25 cellular contexts compared by ENCODE assay signal in the genomic region with DNA sequence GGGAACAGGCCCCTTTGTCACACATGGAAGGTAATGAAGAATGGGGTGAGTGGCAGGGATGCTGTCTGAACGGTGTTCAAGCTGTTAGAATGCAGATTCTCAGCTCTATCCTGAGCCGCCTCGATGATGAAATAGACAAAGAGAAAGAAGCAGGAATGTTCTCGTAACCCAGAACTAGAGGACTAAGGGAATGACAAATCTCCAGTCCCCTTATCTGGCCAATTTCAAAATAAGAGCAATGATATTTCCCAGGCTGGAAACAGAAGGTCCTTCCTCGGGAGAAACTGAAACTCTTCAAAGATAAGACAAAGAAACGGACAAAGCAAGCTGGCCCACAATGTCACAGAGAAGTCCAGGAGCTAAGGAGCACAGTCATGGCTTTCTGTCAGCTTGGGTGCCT. TPM values are rescaled to one million over a fixed set of nuclear protein-coding genes. Genes with fewer than 3 reads are reported as not detected.
DNase-seq lines count a peak whose midpoint lies in the region; ATAC-seq, FAIRE-seq and TF ChIP-seq lines count a peak whose summit lies in the region.
"Had no signal": no experiment of that assay in that cellular context is flagged by ENCODE, and none has a peak within 500 bp of the region (broad histone marks: within the 10 kb centered on the region; RNA-seq: fewer than 3 reads in every experiment).

No MANE protein-coding gene starts in this region.

- no peaks in the 10 kb centered on the region for H3K79me2 ChIP-seq in K562 (ENCODE audit: control insufficient read depth, insufficient read depth, low read length)

- FAIRE-seq in K562 (lab: Jason Lieb, UNC), result no peak
- FAIRE-seq: GM12891, H54 had no signal

- H3K36me3 ChIP-seq in K562 (ENCODE audit: control insufficient read depth, insufficient read depth, low read length), result peaks cover 9% of the 10 kb centered on the region; the same call in 1 of the 3 replicates

- intact Hi-C loops in left ventricle myocardium superior (cut with micrococcal nuclease), result loop anchor here (5.0 kb wide), 1 partner anchor 288 kb away; no protein-coding TSS in a partner anchor
- intact Hi-C loops in cardiac septum (cut with DNase I), result no loop called here
- intact Hi-C loops in K562 (cut with micrococcal nuclease), result no loop called here

- H3K9ac ChIP-seq in K562 (ENCODE audit: insufficient read depth in 1 of 2, low read depth in 2 of 2, low read length in 2 of 2), result no peak overlapping the region

- 23% methylated on average over 5 of the region's 6 CpGs for WGBS in K562 (ENCODE audit: insufficient coverage, low coverage, missing lambda C conversion rate)

- H3K4me1 ChIP-seq in K562 (replicated peaks in 1 of 2; ENCODE audit: control insufficient read depth in 2 of 2, insufficient read depth in 2 of 2, low read length in 2 of 2), result no peaks in the 10 kb centered on the region
- H3K4me1 ChIP-seq: SJCRH30 had no signal

- TF ChIP-seq EP300 in K562 (IDR thresholded peaks at IDR 0.05; ENCODE audit: low read length), result no peak

- DNase-seq in left ventricle myocardium superior (no peak), cardiac septum (ENCODE audit: low spot score) (no peak), K562 (ENCODE audit: extremely low read depth in 1 of 4, low spot score in 3 of 4) (no peak), medulla oblongata (ENCODE audit: extremely low spot score) (peak; percentile 15), retina (peak; percentile 33), RPMI8226 (no peak)
- DNase-seq: AML-193; C1 segment of cervical spinal cord; CD8-positive, alpha-beta T cell; DMS153; NCI-H1694 treated with DMSO at 0.1 percent for 48 hours; NCI-H2081 treated with DMSO at 0.1 percent for 48 hours; NCI-H446; NCI-H526; PC-9; SJCRH30 had no signal

- ATAC-seq in left ventricle myocardium superior (peak; percentile 38), K562 (no peak), HG03565 (IDR thresholded peaks at IDR 0.05; ENCODE audit: unreplicated experiment) (no peak), HG02798 (IDR thresholded peaks at IDR 0.05; ENCODE audit: poor library complexity, unreplicated experiment) (no peak)
- ATAC-seq: CD8-positive, alpha-beta T cell had no signal

- H3K27ac ChIP-seq in K562 (ENCODE audit: extremely low read depth, low read depth, low read length), result no peak overlapping the region
- H3K27ac ChIP-seq: PC-9, SJCRH30 had no signal

- H4K20me1 ChIP-seq in K562 (replicated peaks; ENCODE audit: control insufficient read depth, insufficient read depth, low read length), result no peaks in the 10 kb centered on the region

- H3K9me3 ChIP-seq in K562 (replicated peaks; ENCODE audit: control insufficient read depth, insufficient read depth, low read depth, low read length), result no peaks in the 10 kb centered on the region
- H3K9me3 ChIP-seq: SJCRH30 had no signal

- POLR2A ChIA-PET in K562 (lab: Yijun Ruan, JAX), result no interaction called here

- TF ChIP-seq CTCF in K562 (IDR thresholded peaks at IDR 0.05 in 2 of 3, conservative IDR thresholded peaks at IDR 0.05 in 1 of 3; ENCODE audit: insufficient read depth in 2 of 3, low read depth in 1 of 3, low read length in 3 of 3), result no peak

- H2AFZ ChIP-seq in K562 (ENCODE audit: low read depth, low read length), result no peak overlapping the region
- H2AFZ ChIP-seq: PC-9 had no signal

- TF ChIP-seq POLR2A in K562 (conservative IDR thresholded peaks at IDR 0.05), result no peak

- CTCF ChIA-PET in K562 (lab: Yijun Ruan, JAX; ENCODE audit: low intra/inter-chr PET ratio), result no interaction called here

- no peak overlapping the region for H3K4me2 ChIP-seq in K562 (ENCODE audit: insufficient read depth, low read length)
- H3K4me2 ChIP-seq: PC-9 had no signal

- no peak overlapping the region for H3K4me3 ChIP-seq in K562
- H3K4me3 ChIP-seq: PC-9, SJCRH30 had no signal

- no peak for TF ChIP-seq RAD21 in K562 (CRISPR knock-in tag; conservative IDR thresholded peaks at IDR 0.05 in 1 of 2, IDR thresholded peaks at IDR 0.05 in 1 of 2)

- BruUV-seq in K562 (replicated peaks; lab: Mats Ljungman, UMichigan), result no TSS peak

- no peaks in the 10 kb centered on the region for H3K27me3 ChIP-seq in K562 (ENCODE audit: control insufficient read depth in 2 of 2, insufficient read depth in 2 of 2, low read length in 2 of 2)
- H3K27me3 ChIP-seq: SJCRH30 had no signal

- in situ Hi-C loops in K562 (cut with MboI), result no loop called here

- H3K9me1 ChIP-seq in K562 (ENCODE audit: control insufficient read depth, insufficient read depth, low read length), result no peaks in the 10 kb centered on the region

TF ChIP-seq in K562, 482 proteins besides CTCF, POLR2A, EP300 and RAD21:
- no peak for TF ChIP-seq HLTF (IDR thresholded peaks at IDR 0.05)
- TF ChIP-seq ZNF41 (CRISPR knock-in tag; conservative IDR thresholded peaks at IDR 0.05), result no peak
- no peak for TF ChIP-seq BCL6 (CRISPR knock-in tag; IDR thresholded peaks at IDR 0.05)
- no peak for TF ChIP-seq PURB (CRISPR knock-in tag; IDR thresholded peaks at IDR 0.05; ENCODE audit: low read depth)
- peak; percentile 47; the same call in 1 of the 2 replicates for TF ChIP-seq MYNN (IDR thresholded peaks at IDR 0.05)
- TF ChIP-seq MYNN (CRISPR knock-in tag; IDR thresholded peaks at IDR 0.05), result no peak
- no peak for TF ChIP-seq ZNF764 (CRISPR knock-in tag; IDR thresholded peaks at IDR 0.05; ENCODE audit: low read depth)
- no peak for TF ChIP-seq BDP1 (IDR thresholded peaks at IDR 0.05; ENCODE audit: insufficient read depth, insufficient read length)

RNA-seq across cellular contexts. Expression of gene MTNR1A, which starts 29.5 kb away (rescaled TPM):
- not detected for total RNA-seq in left ventricle myocardium superior
- total RNA-seq in cardiac septum, result not detected
- 0.23 TPM in 1 of 2 replicates, not detected in the other for total RNA-seq in K562 (2011; cell fraction: chromatin; rRNA removed; ENCODE audit: low replicate concordance)
- total RNA-seq in K562 (2011; cell fraction: nucleolus; rRNA removed), result 0.33 TPM in 1 of 2 replicates, not detected in the other
- 0.29 TPM in 1 of 2 replicates, not detected in the other for total RNA-seq in K562 (2011; cell fraction: nucleoplasm; rRNA removed)
- total RNA-seq in K562 (2014; rRNA removed), result 0.12 TPM in 1 of 2 replicates, not detected in the other
- not detected in 2 replicates for total RNA-seq in K562 (2014; rRNA removed; fragmentation: Illumina TruSeq; extraction: Trizol)
- total RNA-seq in K562 (2015; rRNA removed; fragmentation: Illumina TruSeq; extraction: Trizol), result 0.11 TPM in 1 of 2 replicates, not detected in the other
- not detected in 2 replicates for total RNA-seq in K562 (2021)
- polyA plus RNA-seq in K562 (2011; rRNA removed), result not detected in 2 replicates
- polyA plus RNA-seq in K562 (2011; cell fraction: cytosol; rRNA removed), result 0.12 TPM in 1 of 2 replicates, not detected in the other
- polyA plus RNA-seq in K562 (2011; cell fraction: nucleus; rRNA removed), result not detected in 2 replicates
- polyA plus RNA-seq in K562 (2012), result 0.05 and 0.29 TPM in 2 replicates
- 0.09 and 0.12 TPM in 2 replicates for polyA plus RNA-seq in K562 (2014; fragmentation: Illumina TruSeq; extraction: Trizol)
- under 1 TPM in 1 of 2 experiments, not detected in 1; 0.10 TPM for polyA plus RNA-seq in K562 (2014; fragmentation: Nextera tagmentation; extraction: Ambion mirVana)
- polyA plus RNA-seq in K562 (2014; rRNA removed), result 0.12 TPM in 1 of 2 replicates, not detected in the other
- not detected in 2 replicates for polyA minus RNA-seq in K562 (2011; rRNA and poly(A)+ RNA removed)
- polyA minus RNA-seq in K562 (2011; cell fraction: cytosol; rRNA and poly(A)+ RNA removed), result not detected in 2 replicates
- not detected in 2 replicates for polyA minus RNA-seq in K562 (2011; cell fraction: nucleus; rRNA and poly(A)+ RNA removed)
- total RNA-seq: A172; CD8-positive, alpha-beta T cell; G401; HT1080; M059J; PC-9; SJCRH30 had no signal
- polyA plus RNA-seq: AG04450 had no signal

Comparison
In these comparisons a context has a peak if more than half of its experiments do, and no peak if none do; other contexts are left out.
1. DNase-seq: peak in medulla oblongata (single experiment) and retina (single experiment); none in left ventricle myocardium superior (single experiment), cardiac septum (single experiment), K562 (0 of 4) and RPMI8226 (single experiment).